ENCODE assay signal across 31 cellular contexts in genomic region chr12:52392465-52393007, GRCh38. TPM values are rescaled to one million over a fixed set of nuclear protein-coding genes. Genes with fewer than 3 reads are reported as not detected.
"Had no signal": no experiment of that assay in that cellular context is flagged by ENCODE, and none has a peak within 500 bp of the region (broad histone marks: within the 10 kb centered on the region; RNA-seq: fewer than 3 reads in every experiment).

No MANE protein-coding gene starts in this region.

- H3K27ac ChIP-seq: brain microvascular endothelial cell, KMS-11, SK-N-MC had no signal

- H3K9ac ChIP-seq: KMS-11 had no signal

- H3K36me3 ChIP-seq: brain microvascular endothelial cell had no signal

- DNase-seq: activated B cell treated with CpG ODN at 0.5 μM for 24 hours; activated CD4-positive, alpha-beta T cell treated with anti-CD3 and anti-CD28 coated beads for 1 hour; activated CD4-positive, alpha-beta T cell treated with anti-CD3 and anti-CD28 coated beads, Interleukin-2, amount 10 ng/mL, durations not matched to agents 24 days and 14 days; activated CD4-positive, alpha-beta T cell treated with anti-CD3 and anti-CD28 coated beads, Interleukin-2, amount 50 U/mL, for 48 hours; activated CD8-positive, alpha-beta memory T cell treated with anti-CD3 and anti-CD28 coated beads, Interleukin-2, amount 10 ng/mL, durations not matched to agents 7 days and 5 days; activated effector memory CD4-positive, alpha-beta T cell treated with Interleukin-2 at 50 U/mL for 16 hours; activated naive CD4-positive, alpha-beta T cell; activated T-cell treated with anti-CD3 and anti-CD28 coated beads, Interleukin-2, amount 50 U/mL, for 24 hours; brain microvascular endothelial cell; central memory CD4-positive, alpha-beta T cell; MV-4-11; NCI-H1105; NCI-H1436 treated with DMSO at 0.1 percent for 48 hours; NCI-H187; NCI-H2081; NCI-H2227 treated with DMSO at 0.1 percent for 48 hours; NCI-H446 treated with DMSO at 0.1 percent for 48 hours; NCI-H524 treated with DMSO at 0.1 percent for 48 hours; NCI-H748 treated with DMSO at 0.1 percent for 48 hours; PC-3; T-cell; T-helper 2 cell; T1000 had no signal

- ATAC-seq: PC-3, T-cell had no signal

- H3K4me2 ChIP-seq: KMS-11 had no signal

- H3K4me3 ChIP-seq: SK-N-MC had no signal

- FAIRE-seq: RCC 7860, TTC549 had no signal

RNA-seq across cellular contexts. Expression of gene KRT84, which starts 7.1 kb away (rescaled TPM):
- total RNA-seq: activated B cell treated with CpG ODN at 0.5 μM for 24 hours; activated CD4-positive, alpha-beta T cell treated with anti-CD3 and anti-CD28 coated beads, Interleukin-2, amount 10 ng/mL, durations not matched to agents 24 days and 14 days; activated CD8-positive, alpha-beta memory T cell treated with anti-CD3 and anti-CD28 coated beads, Interleukin-2, amount 10 ng/mL, durations not matched to agents 7 days and 5 days; activated T-helper 1 cell treated with anti-CD3 and anti-CD28 coated beads, Interleukin-12 subunit alpha, Interleukin-12 subunit beta, Interleukin-2, Interleukin-4 antibody, amounts not matched to agents 30 ng/mL and 10 ng/mL and 1 ng/mL, durations not matched to agents 14 hours and 24 hours and 36 hours; MCF 10A; Right ventricle myocardium inferior; T-cell had no signal
- polyA plus RNA-seq: IgD-negative memory B cell had no signal

RNA-seq across cellular contexts. Expression of gene KRT82, which starts 13.6 kb away (rescaled TPM):
- total RNA-seq: activated B cell treated with CpG ODN at 0.5 μM for 24 hours; activated CD4-positive, alpha-beta T cell treated with anti-CD3 and anti-CD28 coated beads, Interleukin-2, amount 10 ng/mL, durations not matched to agents 24 days and 14 days; activated CD8-positive, alpha-beta memory T cell treated with anti-CD3 and anti-CD28 coated beads, Interleukin-2, amount 10 ng/mL, durations not matched to agents 7 days and 5 days; activated T-helper 1 cell treated with anti-CD3 and anti-CD28 coated beads, Interleukin-12 subunit alpha, Interleukin-12 subunit beta, Interleukin-2, Interleukin-4 antibody, amounts not matched to agents 30 ng/mL and 10 ng/mL and 1 ng/mL, durations not matched to agents 14 hours and 24 hours and 36 hours; MCF 10A; Right ventricle myocardium inferior; T-cell had no signal
- polyA plus RNA-seq: IgD-negative memory B cell had no signal

RNA-seq across cellular contexts. Expression of gene KRT85, which starts 25.3 kb away (rescaled TPM):
- total RNA-seq: activated B cell treated with CpG ODN at 0.5 μM for 24 hours; activated CD4-positive, alpha-beta T cell treated with anti-CD3 and anti-CD28 coated beads, Interleukin-2, amount 10 ng/mL, durations not matched to agents 24 days and 14 days; activated CD8-positive, alpha-beta memory T cell treated with anti-CD3 and anti-CD28 coated beads, Interleukin-2, amount 10 ng/mL, durations not matched to agents 7 days and 5 days; activated T-helper 1 cell treated with anti-CD3 and anti-CD28 coated beads, Interleukin-12 subunit alpha, Interleukin-12 subunit beta, Interleukin-2, Interleukin-4 antibody, amounts not matched to agents 30 ng/mL and 10 ng/mL and 1 ng/mL, durations not matched to agents 14 hours and 24 hours and 36 hours; PC-3; Right ventricle myocardium inferior; T-cell had no signal
- polyA plus RNA-seq: IgD-negative memory B cell had no signal

RNA-seq across cellular contexts. Expression of gene KRT75, which starts 41.6 kb away (rescaled TPM):
- total RNA-seq: activated B cell treated with CpG ODN at 0.5 μM for 24 hours; activated CD4-positive, alpha-beta T cell treated with anti-CD3 and anti-CD28 coated beads, Interleukin-2, amount 10 ng/mL, durations not matched to agents 24 days and 14 days; activated CD8-positive, alpha-beta memory T cell treated with anti-CD3 and anti-CD28 coated beads, Interleukin-2, amount 10 ng/mL, durations not matched to agents 7 days and 5 days; activated T-helper 1 cell treated with anti-CD3 and anti-CD28 coated beads, Interleukin-12 subunit alpha, Interleukin-12 subunit beta, Interleukin-2, Interleukin-4 antibody, amounts not matched to agents 30 ng/mL and 10 ng/mL and 1 ng/mL, durations not matched to agents 14 hours and 24 hours and 36 hours; MCF 10A; Right ventricle myocardium inferior; T-cell had no signal
- polyA plus RNA-seq: IgD-negative memory B cell had no signal

RNA-seq across cellular contexts. Expression of gene KRT6B, which starts 59.4 kb away (rescaled TPM):
- total RNA-seq: activated B cell treated with CpG ODN at 0.5 μM for 24 hours; activated CD4-positive, alpha-beta T cell treated with anti-CD3 and anti-CD28 coated beads, Interleukin-2, amount 10 ng/mL, durations not matched to agents 24 days and 14 days; activated CD8-positive, alpha-beta memory T cell treated with anti-CD3 and anti-CD28 coated beads, Interleukin-2, amount 10 ng/mL, durations not matched to agents 7 days and 5 days; activated T-helper 1 cell treated with anti-CD3 and anti-CD28 coated beads, Interleukin-12 subunit alpha, Interleukin-12 subunit beta, Interleukin-2, Interleukin-4 antibody, amounts not matched to agents 30 ng/mL and 10 ng/mL and 1 ng/mL, durations not matched to agents 14 hours and 24 hours and 36 hours; Right ventricle myocardium inferior; T-cell had no signal
- polyA plus RNA-seq: IgD-negative memory B cell had no signal
